ENCODE assay signal across 20 cellular contexts in the genomic region with DNA sequence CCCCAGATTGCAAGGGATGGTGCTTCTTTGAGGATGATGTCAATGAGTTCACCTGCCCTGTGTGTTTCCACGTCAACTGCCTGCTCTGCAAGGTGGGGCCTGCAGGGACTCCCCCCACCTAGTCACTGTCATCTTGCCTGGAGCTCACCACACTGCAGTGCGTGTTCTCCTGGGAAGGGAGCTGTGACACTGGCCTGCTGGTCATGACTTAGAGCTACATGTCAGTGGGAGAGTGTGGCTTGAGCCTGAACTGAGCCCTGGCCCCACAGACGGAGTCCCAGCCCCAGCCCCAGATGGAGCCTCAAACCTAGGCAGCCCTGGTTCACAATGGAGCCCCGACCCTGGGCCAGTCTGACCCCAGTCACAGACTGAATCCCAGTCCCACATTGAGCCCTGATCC. TPM values are rescaled to one million over a fixed set of nuclear protein-coding genes. Genes with fewer than 3 reads are reported as not detected.
DNase-seq lines count a peak whose midpoint lies in the region; ATAC-seq, FAIRE-seq and TF ChIP-seq lines count a peak whose summit lies in the region.
"Had no signal": no experiment of that assay in that cellular context is flagged by ENCODE, and none has a peak within 500 bp of the region (broad histone marks: within the 10 kb centered on the region; RNA-seq: fewer than 3 reads in every experiment).

No MANE protein-coding gene starts in this region.

- peaks cover 96% of the 10 kb centered on the region for H3K36me3 Mint-ChIP-seq in activated T-cell treated with anti-CD3 and anti-CD28 coated beads, Interleukin-2, amount 50 U/mL, for 24 hours (ENCODE audit: low read depth)

- FAIRE-seq in A549 (lab: Jason Lieb, UNC), result no peak
- FAIRE-seq: A204.1, D721Med, GM12892 had no signal

- H3K4me2 ChIP-seq in A549, result no peak overlapping the region
- H3K4me2 ChIP-seq in HCT116 (ENCODE audit: low read length), result no peak overlapping the region
- H3K4me2 ChIP-seq in osteoblast (ENCODE audit: insufficient read depth, low read length), result no peak overlapping the region

- no peak for TF ChIP-seq CTCF in A549 (IDR thresholded peaks at IDR 0.05)
- TF ChIP-seq CTCF in HCT116 (IDR thresholded peaks at IDR 0.05 in 2 of 3, conservative IDR thresholded peaks at IDR 0.05 in 1 of 3; ENCODE audit: borderline replicate concordance in 1 of 3, insufficient read depth in 1 of 3, low read depth in 2 of 3, low read length in 2 of 3), result no peak
- TF ChIP-seq CTCF in osteoblast (IDR thresholded peaks at IDR 0.05; ENCODE audit: extremely low read depth, low read depth, low read length), result no peak

- H4K20me1 ChIP-seq in HCT116 (ENCODE audit: insufficient read depth), result no peaks in the 10 kb centered on the region
- H4K20me1 ChIP-seq in osteoblast (ENCODE audit: insufficient read depth, low read length), result no peaks in the 10 kb centered on the region

- RAD21 ChIA-PET in HCT116 (lab: Charles Lee; ENCODE audit: low non-redundant PET in 1 of 2, low total read pairs in 2 of 2, uncharacterized antibody in 2 of 2, unreplicated experiment in 2 of 2), result no interaction called here

- H3K79me2 ChIP-seq in HCT116 (ENCODE audit: insufficient read depth, low read length) (no peaks in the 10 kb centered on the region), osteoblast (ENCODE audit: insufficient read depth, low read length) (no peaks in the 10 kb centered on the region)

- peaks cover 11% of the 10 kb centered on the region for H3K4me1 ChIP-seq in A549
- H3K4me1 ChIP-seq in HCT116 (ENCODE audit: control insufficient read depth in 1 of 2, insufficient read depth in 2 of 2, low read length in 2 of 2), result peaks cover 0 to 5% of the 10 kb centered on the region in 2 experiments; a peak in 2 of 4 replicates
- H3K4me1 ChIP-seq in osteoblast (ENCODE audit: insufficient read depth, low read length), result no peaks in the 10 kb centered on the region
- H3K4me1 ChIP-seq: BE2C, HAP-1 had no signal

- POLR2A ChIA-PET in A549 (lab: Yijun Ruan, JAX), result interaction anchor here (0.9 to 1.2 kb wide), 2 partner anchors 20 to 65 kb away, joined by 3 to 4 read pairs; no protein-coding TSS in a partner anchor
- POLR2A ChIA-PET in HCT116 (lab: Charles Lee), result interaction anchor here (1.0 kb wide), 1 partner anchor 20 kb away, joined by 3 read pairs; a partner anchor contains a TSS

- peaks cover 2 to 16% of the 10 kb centered on the region in 2 experiments for H3K36me3 ChIP-seq in HCT116 (ENCODE audit: control insufficient read depth in 1 of 2, insufficient read depth in 2 of 2, low read length in 2 of 2)
- H3K36me3 ChIP-seq in osteoblast (ENCODE audit: insufficient read depth, low read length), result peaks cover 68% of the 10 kb centered on the region
- H3K36me3 ChIP-seq: BE2C had no signal

- no peak for TF ChIP-seq RAD21 in A549 (conservative IDR thresholded peaks at IDR 0.05 in 1 of 2, IDR thresholded peaks at IDR 0.05 in 1 of 2)
- no peak for TF ChIP-seq RAD21 in HCT116 (IDR thresholded peaks at IDR 0.05; ENCODE audit: low read depth)

- intact Hi-C loops in HCT116 (cut with micrococcal nuclease), result no loop called here

- H3K27ac Mint-ChIP-seq in activated T-cell treated with anti-CD3 and anti-CD28 coated beads, Interleukin-2, amount 50 U/mL, for 24 hours, result peak overlapping the region; percentile 52
- H3K27ac Mint-ChIP-seq: CD8-positive, alpha-beta T cell; HFFc6 had no signal

- no peaks in the 10 kb centered on the region for H3K9me3 Mint-ChIP-seq in activated T-cell treated with anti-CD3 and anti-CD28 coated beads, Interleukin-2, amount 50 U/mL, for 24 hours
- H3K9me3 Mint-ChIP-seq: CD8-positive, alpha-beta T cell; HFFc6 had no signal

- H3K27ac ChIP-seq in A549, result no peak overlapping the region
- no peak overlapping the region for H3K27ac ChIP-seq in HCT116 (ENCODE audit: low read depth, low read length)
- no peak overlapping the region for H3K27ac ChIP-seq in osteoblast (ENCODE audit: low read depth, low read length)
- H3K27ac ChIP-seq: C4-2B had no signal

- no peak for TF ChIP-seq EP300 in A549 (IDR thresholded peaks at IDR 0.05)

- H3K27me3 ChIP-seq in HCT116 (ENCODE audit: insufficient read depth, low read length), result no peaks in the 10 kb centered on the region
- no peaks in the 10 kb centered on the region for H3K27me3 ChIP-seq in osteoblast (ENCODE audit: insufficient read depth, low read length)
- H3K27me3 ChIP-seq: BE2C had no signal

- ATAC-seq in A549, result no peak
- ATAC-seq in HCT116, result no peak
- ATAC-seq: CD8-positive, alpha-beta T cell had no signal

- H3K27me3 Mint-ChIP-seq in activated T-cell treated with anti-CD3 and anti-CD28 coated beads, Interleukin-2, amount 50 U/mL, for 24 hours, result no peaks in the 10 kb centered on the region

- H3K9ac ChIP-seq in HCT116 (ENCODE audit: low read length), result no peak overlapping the region

- no peaks in the 10 kb centered on the region for H3K9me2 ChIP-seq in HCT116 (ENCODE audit: insufficient read depth)

- H3K4me1 Mint-ChIP-seq in activated T-cell treated with anti-CD3 and anti-CD28 coated beads, Interleukin-2, amount 50 U/mL, for 24 hours (ENCODE audit: low read depth), result peaks cover 50% of the 10 kb centered on the region

- BruUV-seq in HCT116 (replicated peaks; lab: Mats Ljungman, UMichigan), result no TSS peak

- WGBS in A549 (ENCODE audit: missing lambda C conversion rate), result 81% methylated on average over 4 of the region's 4 CpGs

- no peak for TF ChIP-seq POLR2A in A549 (IDR thresholded peaks at IDR 0.05; ENCODE audit: low read length)
- TF ChIP-seq POLR2A in HCT116 (IDR thresholded peaks at IDR 0.05; ENCODE audit: borderline replicate concordance, extremely low read depth, insufficient read depth, insufficient read length), result no peak

- no peaks in the 10 kb centered on the region for H3K9me3 ChIP-seq in A549
- no peaks in the 10 kb centered on the region for H3K9me3 ChIP-seq in HCT116 (ENCODE audit: control insufficient read depth in 1 of 2, insufficient read depth in 1 of 2, low read depth in 1 of 2, low read length in 2 of 2)
- no peaks in the 10 kb centered on the region for H3K9me3 ChIP-seq in osteoblast (ENCODE audit: low read depth, low read length)
- H3K9me3 ChIP-seq: BE2C, HAP-1 had no signal

- H2AFZ ChIP-seq in HCT116 (ENCODE audit: low read depth, low read length, poor library complexity, severe bottlenecking) (no peak overlapping the region), osteoblast (ENCODE audit: low read length) (no peak overlapping the region)

- no peak for DNase-seq in activated T-cell treated with anti-CD3 and anti-CD28 coated beads, Interleukin-2, amount 50 U/mL, for 24 hours
- no peak for DNase-seq in activated T-cell treated with anti-CD3 and anti-CD28 coated beads, Interleukin-2, amount 50 U/mL, for 48 hours
- DNase-seq in A549 (ENCODE audit: low read depth in 1 of 2, low spot score in 1 of 2) (no peak), HCT116 (ENCODE audit: low read depth, low spot score) (no peak), osteoblast (ENCODE audit: insufficient read length, low spot score, missing footprints) (peak; percentile 76), NK-92 (lab: John Stamatoyannopoulos, UW; ENCODE audit: unreplicated experiment) (no peak)
- DNase-seq in stimulated activated CD4-positive, alpha-beta T cell treated with anti-CD3 and anti-CD28 coated beads, Interleukin-12 subunit alpha, Interleukin-12 subunit beta, amount 100 ng/mL, for 4 hours, result no peak
- DNase-seq: BE2C; CD8-positive, alpha-beta T cell; COR-L47; DMS153; DND-41; GDM1; GOT3; HFFc6 had no signal

- no peak overlapping the region for H3K4me3 ChIP-seq in A549
- H3K4me3 ChIP-seq in HCT116 (replicated peaks in 1 of 2; ENCODE audit: low read depth in 1 of 2, low read length in 2 of 2), result no peak overlapping the region
- H3K4me3 ChIP-seq in osteoblast (ENCODE audit: insufficient read depth, low read length), result no peak overlapping the region
- H3K4me3 ChIP-seq: HAP-1 had no signal

- no peak overlapping the region for H3K4me3 Mint-ChIP-seq in activated T-cell treated with anti-CD3 and anti-CD28 coated beads, Interleukin-2, amount 50 U/mL, for 24 hours
- H3K4me3 Mint-ChIP-seq: CD8-positive, alpha-beta T cell; HFFc6 had no signal

- CTCF ChIA-PET in A549 (lab: Yijun Ruan, JAX), result interaction anchor here (0.6 to 28.5 kb wide), 10 partner anchors 9 to 103 kb away, joined by 3 to 1229 read pairs (median 6); a partner anchor contains a TSS
- CTCF ChIA-PET in HCT116 (lab: Charles Lee), result no interaction called here

TF ChIP-seq in A549, 52 proteins besides CTCF, POLR2A, EP300 and RAD21 (continues in another document):
- 0 out of 5 replicates have a peak, but pooled peaks have one; percentile 4 to 18 for TF ChIP-seq JUN (IDR thresholded peaks at IDR 0.05)

TF ChIP-seq in HCT116, 20 proteins besides CTCF, POLR2A, EP300 and RAD21 (continues in another document):
- TF ChIP-seq ZNF274 (IDR thresholded peaks at IDR 0.05; ENCODE audit: low read depth, low read length), result no peak

RNA-seq across cellular contexts. Expression of a gene that starts 19.3 kb away (rescaled TPM):
- polyA plus RNA-seq in A549 (2011; rRNA removed), result 222 and 239 TPM in 2 replicates
- 142 and 173 TPM in 2 replicates for polyA plus RNA-seq in A549 (2012; cell fraction: cytosol; rRNA removed)
- 254 and 311 TPM in 2 replicates for polyA plus RNA-seq in A549 (2012; cell fraction: nucleus; rRNA removed)
- 105 to 117 TPM (median 112 TPM) in 3 replicates for polyA plus RNA-seq in A549 (2017; fragmentation: RNase III; extraction: RNeasy Plus Mini Kit Qiagen cat#74134 plus additional on column Dnase treatment)
- 186 and 187 TPM in 2 replicates for polyA minus RNA-seq in A549 (2011; rRNA and poly(A)+ RNA removed)
- 180 TPM for total RNA-seq in HCT116 (2021; ENCODE audit: unreplicated experiment)
- polyA plus RNA-seq in HCT116 (2012), result 404 and 522 TPM in 2 replicates
- total RNA-seq in osteoblast, result 73.1 and 104 TPM in 2 replicates

RNA-seq across cellular contexts. Expression of a gene that starts 34.9 kb away (rescaled TPM):
- polyA plus RNA-seq in A549 (2011; rRNA removed) (43.4 and 53.9 TPM in 2 replicates), A549 (2017; fragmentation: RNase III; extraction: RNeasy Plus Mini Kit Qiagen cat#74134 plus additional on column Dnase treatment) (24.5 to 28.0 TPM (median 27.7 TPM) in 3 replicates)
- polyA plus RNA-seq in A549 (2012; cell fraction: cytosol; rRNA removed), result 36.6 and 40.3 TPM in 2 replicates
- polyA plus RNA-seq in A549 (2012; cell fraction: nucleus; rRNA removed), result 22.8 and 27.9 TPM in 2 replicates
- polyA minus RNA-seq in A549 (2011; rRNA and poly(A)+ RNA removed), result 79.0 and 91.9 TPM in 2 replicates
- total RNA-seq in HCT116 (2021; ENCODE audit: unreplicated experiment) (32.3 TPM), osteoblast (57.5 and 64.8 TPM in 2 replicates)
- 30.9 and 31.8 TPM in 2 replicates for polyA plus RNA-seq in HCT116 (2012)

RNA-seq across cellular contexts. Expression of a gene that starts 46.8 kb away (rescaled TPM):
- 210 and 269 TPM in 2 replicates for polyA plus RNA-seq in A549 (2011; rRNA removed)
- 56.5 and 79.1 TPM in 2 replicates for polyA plus RNA-seq in A549 (2012; cell fraction: cytosol; rRNA removed)
- 68.7 and 90.7 TPM in 2 replicates for polyA plus RNA-seq in A549 (2012; cell fraction: nucleus; rRNA removed)
- polyA plus RNA-seq in A549 (2017; fragmentation: RNase III; extraction: RNeasy Plus Mini Kit Qiagen cat#74134 plus additional on column Dnase treatment), result 28.4 to 39.8 TPM (median 34.0 TPM) in 3 replicates
- polyA minus RNA-seq in A549 (2011; rRNA and poly(A)+ RNA removed), result 224 and 268 TPM in 2 replicates
- 113 TPM for total RNA-seq in HCT116 (2021; ENCODE audit: unreplicated experiment)
- polyA plus RNA-seq in HCT116 (2012), result 184 and 189 TPM in 2 replicates
- 176 and 213 TPM in 2 replicates for total RNA-seq in osteoblast
